Comparison of ENCODE assay signal across 16 cellular contexts in genomic region chr11:78453140-78453935, GRCh38. TPM values are rescaled to one million over a fixed set of nuclear protein-coding genes. Genes with fewer than 3 reads are reported as not detected.
DNase-seq lines count a peak whose midpoint lies in the region; ATAC-seq lines count a peak whose summit lies in the region.
"Had no signal": no experiment of that assay in that cellular context is flagged by ENCODE, and none has a peak within 500 bp of the region (broad histone marks: within the 10 kb centered on the region; RNA-seq: fewer than 3 reads in every experiment).

No MANE protein-coding gene starts in this region.

- DNase-seq in activated CD4-positive, alpha-beta T cell treated with anti-CD3 and anti-CD28 coated beads for 36 hours: no peak
- DNase-seq in activated CD4-positive, alpha-beta T cell treated with anti-CD3 and anti-CD28 coated beads, Interleukin-2, amount 50 U/mL, for 1 hour: no peak
- DNase-seq in RPMI8226 (peak; percentile 30), myocyte (ENCODE audit: low read depth) (peak; percentile 53), head of caudate nucleus (no peak), NCI-H1694 (lab: John Stamatoyannopoulos, UW) (no peak), NCI-H526 (lab: John Stamatoyannopoulos, UW) (no peak)
- DNase-seq: activated CD4-positive, alpha-beta T cell treated with anti-CD3 and anti-CD28 coated beads for 1 hour; DMS153; foreskin keratinocyte; Kasumi-1; NCI-H2107; sigmoid colon had no signal

- H3K27me3 Mint-ChIP-seq in activated CD4-positive, alpha-beta T cell treated with anti-CD3 and anti-CD28 coated beads for 36 hours: no peaks in the 10 kb centered on the region
- H3K27me3 Mint-ChIP-seq: activated naive CD4-positive, alpha-beta T cell treated with anti-CD3 and anti-CD28 coated beads, Interleukin-2, amount 50 U/mL, for 24 hours had no signal

- no peak for ATAC-seq in activated CD4-positive, alpha-beta T cell treated with anti-CD3 and anti-CD28 coated beads for 36 hours
- peak; percentile 55 for ATAC-seq in GM21381 (IDR thresholded peaks at IDR 0.05; ENCODE audit: unreplicated experiment)
- ATAC-seq: foreskin keratinocyte, HCT116 had no signal

- CTCF ChIA-PET in activated CD4-positive, alpha-beta T cell treated with anti-CD3 and anti-CD28 coated beads for 36 hours (lab: Charles Lee): interaction anchor here (1.3 kb wide), 1 partner anchor 9 kb away, joined by 4 read pairs; no protein-coding TSS in a partner anchor

- intact Hi-C loops in activated CD4-positive, alpha-beta T cell treated with anti-CD3 and anti-CD28 coated beads for 36 hours (cut with DNase I, micrococcal nuclease): no loop called here
- intact Hi-C loops in head of caudate nucleus (cut with DNase I): no loop called here

- H3K27ac Mint-ChIP-seq in activated CD4-positive, alpha-beta T cell treated with anti-CD3 and anti-CD28 coated beads for 36 hours: peak overlapping the region; percentile 13
- H3K27ac Mint-ChIP-seq: activated naive CD4-positive, alpha-beta T cell treated with anti-CD3 and anti-CD28 coated beads, Interleukin-2, amount 50 U/mL, for 24 hours had no signal

- H3K4me3 Mint-ChIP-seq in activated CD4-positive, alpha-beta T cell treated with anti-CD3 and anti-CD28 coated beads for 36 hours: no peak overlapping the region
- H3K4me3 Mint-ChIP-seq: activated naive CD4-positive, alpha-beta T cell treated with anti-CD3 and anti-CD28 coated beads, Interleukin-2, amount 50 U/mL, for 24 hours had no signal

- peaks cover 16% of the 10 kb centered on the region for H3K36me3 Mint-ChIP-seq in activated CD4-positive, alpha-beta T cell treated with anti-CD3 and anti-CD28 coated beads for 36 hours (ENCODE audit: low read depth)

- POLR2A ChIA-PET in activated CD4-positive, alpha-beta T cell treated with anti-CD3 and anti-CD28 coated beads for 36 hours (lab: Charles Lee): no interaction called here

- H3K4me1 Mint-ChIP-seq in activated CD4-positive, alpha-beta T cell treated with anti-CD3 and anti-CD28 coated beads for 36 hours: peaks cover 12% of the 10 kb centered on the region

- no peaks in the 10 kb centered on the region for H3K9me3 Mint-ChIP-seq in activated CD4-positive, alpha-beta T cell treated with anti-CD3 and anti-CD28 coated beads for 36 hours (ENCODE audit: low read depth)
- H3K9me3 Mint-ChIP-seq: activated naive CD4-positive, alpha-beta T cell treated with anti-CD3 and anti-CD28 coated beads, Interleukin-2, amount 50 U/mL, for 24 hours had no signal

RNA-seq across cellular contexts. Expression of gene GAB2, which starts 35.7 kb away (rescaled TPM):
- total RNA-seq in activated CD4-positive, alpha-beta T cell treated with anti-CD3 and anti-CD28 coated beads for 36 hours: 1 to 10 TPM; 4.3 to 4.8 TPM
- total RNA-seq in myocyte: 31.6 and 38.0 TPM in 2 replicates
- 30.4 TPM for polyA plus RNA-seq in myocyte (2012)

Comparison
In these comparisons a context has a peak if more than half of its experiments do, and no peak if none do; other contexts are left out.
1. DNase-seq: peak in RPMI8226 (single experiment) and myocyte (single experiment); none in activated CD4-positive, alpha-beta T cell treated with anti-CD3 and anti-CD28 coated beads for 36 hours (single experiment), activated CD4-positive, alpha-beta T cell treated with anti-CD3 and anti-CD28 coated beads, Interleukin-2, amount 50 U/mL, for 1 hour (single experiment), head of caudate nucleus (0 of 42), NCI-H1694 (single experiment) and NCI-H526 (0 of 2).